17 cellular contexts compared by ENCODE assay signal in the genomic region with DNA sequence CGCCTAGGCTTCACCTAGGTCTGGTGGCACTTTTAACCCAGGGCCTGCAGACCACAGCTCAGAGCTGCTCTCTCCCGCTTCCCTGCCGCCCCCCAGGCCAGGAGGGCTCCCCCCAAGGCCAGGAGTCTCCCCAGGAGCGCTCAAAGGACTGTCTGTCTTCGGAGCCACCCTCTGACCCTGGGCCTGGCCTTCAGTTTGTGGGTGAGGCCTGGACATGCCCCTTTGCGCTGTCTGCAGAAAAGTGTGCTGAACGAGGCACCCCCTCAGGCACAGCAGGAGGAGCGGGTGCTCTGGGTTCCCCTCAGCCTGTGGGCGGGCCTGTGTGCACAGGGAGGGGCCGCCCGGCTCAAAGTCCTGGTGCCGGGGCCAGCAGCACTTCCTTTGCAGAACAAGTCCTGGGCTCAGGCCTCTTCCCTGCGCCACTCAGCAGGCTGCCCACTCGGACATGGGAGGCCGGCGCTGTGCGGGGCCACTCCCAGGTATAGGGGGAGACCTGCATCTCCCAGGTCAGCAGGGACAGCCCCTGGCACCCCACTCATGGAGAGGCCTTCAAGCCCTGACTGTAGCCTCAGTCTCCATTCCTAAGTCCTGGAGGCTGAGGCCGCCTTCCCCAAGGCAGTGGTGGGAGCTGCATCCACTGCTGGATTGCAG. TPM values are rescaled to one million over a fixed set of nuclear protein-coding genes. Genes with fewer than 3 reads are reported as not detected.
DNase-seq lines count a peak whose midpoint lies in the region; ATAC-seq and TF ChIP-seq lines count a peak whose summit lies in the region.
"Had no signal": no experiment of that assay in that cellular context is flagged by ENCODE, and none has a peak within 500 bp of the region (broad histone marks: within the 10 kb centered on the region; RNA-seq: fewer than 3 reads in every experiment).

No MANE protein-coding gene starts in this region.

- H4K20me1 ChIP-seq in DND-41 (ENCODE audit: insufficient read depth, low read length) = peaks cover 43% of the 10 kb centered on the region

- DNase-seq in DND-41 = no peak
- DNase-seq in T-helper 17 cell = no peak
- DNase-seq in naive thymus-derived CD8-positive, alpha-beta T cell = peak in 4 of 10 donors; percentile 21 to 68 (median 32)
- DNase-seq in Kasumi-1 (lab: John Stamatoyannopoulos, UW) = no peak
- no peak for DNase-seq in NCI-H69 (lab: John Stamatoyannopoulos, UW)
- DNase-seq: activated CD4-positive, alpha-beta T cell treated with anti-CD3 and anti-CD28 coated beads for 1 hour; activated CD8-positive, alpha-beta memory T cell treated with anti-CD3 and anti-CD28 coated beads, Interleukin-2, amount 50 U/mL, for 4 hours; activated naive CD4-positive, alpha-beta T cell treated with Interleukin-2 at 50 U/mL for 16 hours; brain microvascular endothelial cell; effector CD4-positive, alpha-beta T cell; NCI-H1417; NCI-H226; NK-92 treated with Interleukin-12 subunit alpha and Interleukin-12 subunit beta, amount 100 ng/mL, for 24 hours had no signal

- H3K4me1 ChIP-seq in DND-41 (ENCODE audit: insufficient read depth, low read length) (peaks cover 22% of the 10 kb centered on the region), gastroesophageal sphincter (peaks cover 0 to 43% (median 0%) of the 10 kb centered on the region in 3 donors)

- H3K79me2 ChIP-seq in DND-41 (ENCODE audit: insufficient read depth, low read length) = no peaks in the 10 kb centered on the region

- TF ChIP-seq CTCF in DND-41 (IDR thresholded peaks at IDR 0.05; ENCODE audit: borderline replicate concordance, extremely low read depth, low read length, poor library complexity, severe bottlenecking) (no peak), gastroesophageal sphincter (IDR thresholded peaks at IDR 0.05) (no peak)

- H3K36me3 ChIP-seq in DND-41 (ENCODE audit: insufficient read depth, low read length) (peaks cover 65% of the 10 kb centered on the region), gastroesophageal sphincter (peaks cover 0 to 13% of the 10 kb centered on the region in 2 donors)
- H3K36me3 ChIP-seq: brain microvascular endothelial cell had no signal

- peak overlapping the region; percentile 9 for H3K4me3 Mint-ChIP-seq in T-helper 17 cell
- peak overlapping the region in 2 of 10 donors; percentile 20 to 22 for H3K4me3 Mint-ChIP-seq in naive thymus-derived CD8-positive, alpha-beta T cell
- H3K4me3 Mint-ChIP-seq: T-helper 2 cell treated with Interferon-gamma antibody and Interleukin-4, amounts not matched to agents 5 μg/mL and 100 μg/mL, for 36 hours had no signal

- H3K4me1 Mint-ChIP-seq in T-helper 17 cell = peaks cover 25% of the 10 kb centered on the region
- H3K4me1 Mint-ChIP-seq in naive thymus-derived CD8-positive, alpha-beta T cell = peaks cover 15 to 50% (median 31%) of the 10 kb centered on the region in 4 donors

- WGBS in gastroesophageal sphincter (ENCODE audit: low coverage in 1 of 2), 2 donors = no CpG with 5 or more reads among the region's 18 CpGs

- no peak overlapping the region for H3K9ac ChIP-seq in DND-41 (ENCODE audit: low read depth, low read length)

- TF ChIP-seq POLR2A in gastroesophageal sphincter (IDR thresholded peaks at IDR 0.05) = no peak

- H3K27ac Mint-ChIP-seq in T-helper 17 cell = no peak overlapping the region
- peak overlapping the region in 6 of 10 donors; percentile 12 to 92 (median 65) for H3K27ac Mint-ChIP-seq in naive thymus-derived CD8-positive, alpha-beta T cell

- H3K36me3 Mint-ChIP-seq in T-helper 17 cell (ENCODE audit: low read depth) = no peaks in the 10 kb centered on the region
- H3K36me3 Mint-ChIP-seq in naive thymus-derived CD8-positive, alpha-beta T cell = peaks cover 0 to 29% (median 4%) of the 10 kb centered on the region in 3 donors

- H3K9me3 ChIP-seq in DND-41 (ENCODE audit: insufficient read depth, low read length, severe bottlenecking) (no peaks in the 10 kb centered on the region), T-helper 17 cell (ENCODE audit: control insufficient read depth, low read length, poor library complexity, severe bottlenecking) (no peaks in the 10 kb centered on the region), gastroesophageal sphincter (no peaks in the 10 kb centered on the region)

- ATAC-seq in DND-41 (ENCODE audit: insufficient read depth, low read depth) (no peak), T-helper 17 cell (no peak), gastroesophageal sphincter (peak; percentile 28), HG03025 (IDR thresholded peaks at IDR 0.05; ENCODE audit: low FRiP score, unreplicated experiment) (no peak), GM18870 (IDR thresholded peaks at IDR 0.05; ENCODE audit: unreplicated experiment) (no peak)
- peak; percentile 13 to 18 for ATAC-seq in naive thymus-derived CD8-positive, alpha-beta T cell

- no peak overlapping the region for H3K4me2 ChIP-seq in DND-41 (ENCODE audit: insufficient read depth, low read length)

- H3K9me3 Mint-ChIP-seq in naive thymus-derived CD8-positive, alpha-beta T cell = no peaks in the 10 kb centered on the region
- H3K9me3 Mint-ChIP-seq: T-helper 2 cell treated with Interferon-gamma antibody and Interleukin-4, amounts not matched to agents 5 μg/mL and 100 μg/mL, for 36 hours had no signal

- H3K27ac ChIP-seq in DND-41 (ENCODE audit: low read length) = peak overlapping the region; percentile 9; the same call in 1 of the 2 replicates
- peak overlapping the region in 1 of 4 donors; percentile 37 for H3K27ac ChIP-seq in gastroesophageal sphincter
- H3K27ac ChIP-seq: brain microvascular endothelial cell had no signal

- no peak overlapping the region for H2AFZ ChIP-seq in DND-41 (ENCODE audit: low read depth, low read length)

- H3K27me3 ChIP-seq in DND-41 (ENCODE audit: insufficient read depth, low read length, poor library complexity) (no peaks in the 10 kb centered on the region), gastroesophageal sphincter (peaks cover 12% of the 10 kb centered on the region)
- H3K27me3 ChIP-seq: brain microvascular endothelial cell had no signal

- H3K4me3 ChIP-seq in DND-41 (ENCODE audit: low read depth in 1 of 2, low read length in 2 of 2) (no peak overlapping the region), gastroesophageal sphincter (no peak overlapping the region)

- H3K27me3 Mint-ChIP-seq in T-helper 17 cell = no peaks in the 10 kb centered on the region
- no peaks in the 10 kb centered on the region for H3K27me3 Mint-ChIP-seq in naive thymus-derived CD8-positive, alpha-beta T cell

- TF ChIP-seq EP300 in gastroesophageal sphincter (IDR thresholded peaks at IDR 0.05) = no peak

- POLR2A ChIA-PET in naive thymus-derived CD8-positive, alpha-beta T cell (lab: Charles Lee) = interaction anchor here (0.6 to 5.2 kb wide), 7 partner anchors 13 to 372 kb away, joined by 3 to 48 read pairs (median 5); a partner anchor contains a TSS

RNA-seq across cellular contexts. Expression of a gene that starts 14.3 kb away (rescaled TPM):
- total RNA-seq in T-helper 17 cell = under 1 TPM in 1 of 2 donors, not detected in 1; 0.30 TPM
- under 1 TPM; 0.16 to 0.94 (median 0.68) TPM for total RNA-seq in gastroesophageal sphincter
- total RNA-seq in naive thymus-derived CD8-positive, alpha-beta T cell = under 1 TPM in 1 of 2 experiments, not detected in 1; 0.49 TPM
- polyA plus RNA-seq in naive thymus-derived CD8-positive, alpha-beta T cell = 1 to 10 TPM in 2 of 3 donors, under 1 TPM in 1; 0.39 to 1.1 (median 1.0) TPM

Comparison
In these comparisons a context has a peak if more than half of its experiments do, and no peak if none do; other contexts are left out.
1. ATAC-seq: peak in gastroesophageal sphincter (single experiment) and naive thymus-derived CD8-positive, alpha-beta T cell (2 of 2); none in DND-41 (single experiment), T-helper 17 cell (single experiment), HG03025 (single experiment) and GM18870 (single experiment).